ENCODE assay signal across 19 cellular contexts in the genomic region with DNA sequence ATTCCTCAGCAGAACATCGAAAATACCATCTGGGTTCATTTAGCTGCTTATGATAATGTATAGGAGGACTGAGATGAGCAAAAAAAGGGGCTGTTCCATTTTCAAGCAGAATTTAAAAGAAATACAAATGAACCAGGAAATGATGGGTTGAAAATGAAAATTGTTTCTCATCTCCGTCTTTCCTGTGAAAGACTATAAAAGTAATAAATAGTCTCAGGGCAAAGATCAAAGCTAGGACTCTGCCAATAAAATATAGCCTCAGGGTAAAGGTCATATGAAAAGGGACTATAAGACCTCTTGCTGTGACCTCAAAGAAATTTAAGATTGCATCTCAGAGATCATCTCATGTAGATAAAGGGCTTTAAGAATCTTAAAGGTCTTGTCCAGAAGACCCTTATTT.
A peak's percentile ranks its signal among the peaks of the same experiment; 100 is the strongest.
DNase-seq lines count a peak whose midpoint lies in the region; ATAC-seq and TF ChIP-seq lines count a peak whose summit lies in the region.
"Had no signal": no experiment of that assay in that cellular context is flagged by ENCODE, and none has a peak within 500 bp of the region (broad histone marks: within the 10 kb centered on the region; RNA-seq: fewer than 3 reads in every experiment).

No MANE protein-coding gene starts in this region.

- POLR2A ChIA-PET in activated CD8-positive, alpha-beta T cell treated with anti-CD3 and anti-CD28 coated beads for 36 hours (lab: Charles Lee), result no interaction called here

- H3K4me3 ChIP-seq in brain microvascular endothelial cell (ENCODE audit: low read depth, low read length), result no peak overlapping the region
- H3K4me3 ChIP-seq: GM23248 had no signal

- no peaks in the 10 kb centered on the region for H3K36me3 ChIP-seq in brain microvascular endothelial cell (replicated peaks)

- H3K27me3 ChIP-seq in brain microvascular endothelial cell (replicated peaks), result no peaks in the 10 kb centered on the region

- CTCF ChIA-PET in activated CD8-positive, alpha-beta T cell treated with anti-CD3 and anti-CD28 coated beads for 36 hours (lab: Charles Lee), result interaction anchor here (1.5 kb wide), 1 partner anchor 312 kb away, joined by 6 read pairs; no protein-coding TSS in a partner anchor

- no peak for TF ChIP-seq CTCF in activated CD8-positive, alpha-beta T cell treated with anti-CD3 and anti-CD28 coated beads for 36 hours (IDR thresholded peaks at IDR 0.05)
- TF ChIP-seq CTCF in nephron (IDR thresholded peaks at IDR 0.05; ENCODE audit: unreplicated experiment in 3 of 3), result no peak
- no peak for TF ChIP-seq CTCF in brain microvascular endothelial cell (IDR thresholded peaks at IDR 0.05; ENCODE audit: low read depth, low read length, missing control alignments)

- in situ Hi-C loops in brain microvascular endothelial cell (cut with HindIII; ENCODE audit: low pct_ligation_motif_present, low sequenced_read_pairs), result no loop called here

- no peaks in the 10 kb centered on the region for H3K27me3 Mint-ChIP-seq in activated T-cell treated with anti-CD3 and anti-CD28 coated beads, Interleukin-2, amount 50 U/mL, for 24 hours
- H3K27me3 Mint-ChIP-seq in activated CD8-positive, alpha-beta T cell treated with anti-CD3 and anti-CD28 coated beads for 36 hours, result no peaks in the 10 kb centered on the region
- H3K27me3 Mint-ChIP-seq in nephron (ENCODE audit: low read depth), result no peaks in the 10 kb centered on the region

- H3K27ac Mint-ChIP-seq in activated T-cell treated with anti-CD3 and anti-CD28 coated beads, Interleukin-2, amount 50 U/mL, for 24 hours, result peak overlapping the region; percentile 48
- peak overlapping the region; percentile 34 for H3K27ac Mint-ChIP-seq in activated CD8-positive, alpha-beta T cell treated with anti-CD3 and anti-CD28 coated beads for 36 hours
- peak overlapping the region; percentile 51 to 64 (median 58) for H3K27ac Mint-ChIP-seq in nephron
- H3K27ac Mint-ChIP-seq: CD14-positive monocyte, HFFc6 had no signal

- H3K27ac ChIP-seq in brain microvascular endothelial cell, result no peak overlapping the region
- H3K27ac ChIP-seq: GM23248 had no signal

- no peak for DNase-seq in activated T-cell treated with anti-CD3 and anti-CD28 coated beads, Interleukin-2, amount 50 U/mL, for 24 hours
- no peak for DNase-seq in activated T-cell treated with anti-CD3 and anti-CD28 coated beads, Interleukin-2, amount 50 U/mL, for 1 hour
- DNase-seq in HT-29 (ENCODE audit: low spot score) (peak; percentile 24), brain microvascular endothelial cell (no peak), mesenteric fat pad (ENCODE audit: low spot score) (no peak)
- no peak for DNase-seq in activated CD8-positive, alpha-beta T cell treated with anti-CD3 and anti-CD28 coated beads for 36 hours
- DNase-seq: DMS53; GM23248; HFFc6; KBM-7; NCI-H1092 treated with DMSO at 0.1 percent for 48 hours; NCI-H1694; NCI-H2107; NCI-H226; NCI-H526; NK-92 treated with Interleukin-12 subunit alpha and Interleukin-12 subunit beta, amount 100 ng/mL, for 24 hours had no signal

- H3K9me3 Mint-ChIP-seq in activated T-cell treated with anti-CD3 and anti-CD28 coated beads, Interleukin-2, amount 50 U/mL, for 24 hours, result peaks cover 6% of the 10 kb centered on the region
- H3K9me3 Mint-ChIP-seq in activated CD8-positive, alpha-beta T cell treated with anti-CD3 and anti-CD28 coated beads for 36 hours, result peaks cover 6% of the 10 kb centered on the region
- peaks cover 7% of the 10 kb centered on the region for H3K9me3 Mint-ChIP-seq in nephron

- intact Hi-C loops in activated CD8-positive, alpha-beta T cell treated with anti-CD3 and anti-CD28 coated beads for 36 hours (cut with micrococcal nuclease), result no loop called here

- H3K4me3 Mint-ChIP-seq in activated T-cell treated with anti-CD3 and anti-CD28 coated beads, Interleukin-2, amount 50 U/mL, for 24 hours, result no peak overlapping the region
- no peak overlapping the region for H3K4me3 Mint-ChIP-seq in activated CD8-positive, alpha-beta T cell treated with anti-CD3 and anti-CD28 coated beads for 36 hours
- no peak overlapping the region for H3K4me3 Mint-ChIP-seq in nephron
- H3K4me3 Mint-ChIP-seq: CD14-positive monocyte, HFFc6 had no signal

- ATAC-seq in activated CD8-positive, alpha-beta T cell treated with anti-CD3 and anti-CD28 coated beads for 36 hours, result peak; percentile 56
- ATAC-seq in GM21576 (IDR thresholded peaks at IDR 0.05; ENCODE audit: unreplicated experiment), result no peak

- peaks cover 2% of the 10 kb centered on the region for H3K36me3 Mint-ChIP-seq in activated T-cell treated with anti-CD3 and anti-CD28 coated beads, Interleukin-2, amount 50 U/mL, for 24 hours (ENCODE audit: low read depth)
- H3K36me3 Mint-ChIP-seq in activated CD8-positive, alpha-beta T cell treated with anti-CD3 and anti-CD28 coated beads for 36 hours (ENCODE audit: low read depth), result peaks cover 1% of the 10 kb centered on the region
- peaks cover 4% of the 10 kb centered on the region for H3K36me3 Mint-ChIP-seq in nephron (ENCODE audit: low read depth)
- H3K36me3 Mint-ChIP-seq: CD14-positive monocyte had no signal

- H3K4me1 Mint-ChIP-seq in activated T-cell treated with anti-CD3 and anti-CD28 coated beads, Interleukin-2, amount 50 U/mL, for 24 hours (ENCODE audit: low read depth), result peaks cover 33% of the 10 kb centered on the region
- H3K4me1 Mint-ChIP-seq in activated CD8-positive, alpha-beta T cell treated with anti-CD3 and anti-CD28 coated beads for 36 hours (ENCODE audit: low read depth), result peaks cover 32% of the 10 kb centered on the region
- peaks cover 25% of the 10 kb centered on the region for H3K4me1 Mint-ChIP-seq in nephron
- H3K4me1 Mint-ChIP-seq: CD14-positive monocyte had no signal
